Comparison of ENCODE assay signal across 1 cellular context in genomic region chr9:128066713-128067621, GRCh38.
TF ChIP-seq lines count a peak whose summit lies in the region.

A gene with protein sequence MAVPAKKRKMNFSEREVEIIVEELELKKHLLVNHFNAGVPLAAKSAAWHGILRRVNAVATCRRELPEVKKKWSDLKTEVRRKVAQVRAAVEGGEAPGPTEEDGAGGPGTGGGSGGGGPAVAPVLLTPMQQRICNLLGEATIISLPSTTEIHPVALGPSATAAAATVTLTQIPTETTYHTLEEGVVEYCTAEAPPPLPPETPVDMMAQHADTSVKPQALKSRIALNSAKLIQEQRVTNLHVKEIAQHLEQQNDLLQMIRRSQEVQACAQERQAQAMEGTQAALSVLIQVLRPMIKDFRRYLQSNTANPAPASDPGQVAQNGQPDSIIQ (minus strand): TSS chr9:128067320. CDS start chr9:128067101, 219 bp downstream.

TF ChIP-seq in K562, 482 proteins besides CTCF, POLR2A, EP300 and RAD21 (continued from another document and continues in another):
- TF ChIP-seq, protein P1, sequence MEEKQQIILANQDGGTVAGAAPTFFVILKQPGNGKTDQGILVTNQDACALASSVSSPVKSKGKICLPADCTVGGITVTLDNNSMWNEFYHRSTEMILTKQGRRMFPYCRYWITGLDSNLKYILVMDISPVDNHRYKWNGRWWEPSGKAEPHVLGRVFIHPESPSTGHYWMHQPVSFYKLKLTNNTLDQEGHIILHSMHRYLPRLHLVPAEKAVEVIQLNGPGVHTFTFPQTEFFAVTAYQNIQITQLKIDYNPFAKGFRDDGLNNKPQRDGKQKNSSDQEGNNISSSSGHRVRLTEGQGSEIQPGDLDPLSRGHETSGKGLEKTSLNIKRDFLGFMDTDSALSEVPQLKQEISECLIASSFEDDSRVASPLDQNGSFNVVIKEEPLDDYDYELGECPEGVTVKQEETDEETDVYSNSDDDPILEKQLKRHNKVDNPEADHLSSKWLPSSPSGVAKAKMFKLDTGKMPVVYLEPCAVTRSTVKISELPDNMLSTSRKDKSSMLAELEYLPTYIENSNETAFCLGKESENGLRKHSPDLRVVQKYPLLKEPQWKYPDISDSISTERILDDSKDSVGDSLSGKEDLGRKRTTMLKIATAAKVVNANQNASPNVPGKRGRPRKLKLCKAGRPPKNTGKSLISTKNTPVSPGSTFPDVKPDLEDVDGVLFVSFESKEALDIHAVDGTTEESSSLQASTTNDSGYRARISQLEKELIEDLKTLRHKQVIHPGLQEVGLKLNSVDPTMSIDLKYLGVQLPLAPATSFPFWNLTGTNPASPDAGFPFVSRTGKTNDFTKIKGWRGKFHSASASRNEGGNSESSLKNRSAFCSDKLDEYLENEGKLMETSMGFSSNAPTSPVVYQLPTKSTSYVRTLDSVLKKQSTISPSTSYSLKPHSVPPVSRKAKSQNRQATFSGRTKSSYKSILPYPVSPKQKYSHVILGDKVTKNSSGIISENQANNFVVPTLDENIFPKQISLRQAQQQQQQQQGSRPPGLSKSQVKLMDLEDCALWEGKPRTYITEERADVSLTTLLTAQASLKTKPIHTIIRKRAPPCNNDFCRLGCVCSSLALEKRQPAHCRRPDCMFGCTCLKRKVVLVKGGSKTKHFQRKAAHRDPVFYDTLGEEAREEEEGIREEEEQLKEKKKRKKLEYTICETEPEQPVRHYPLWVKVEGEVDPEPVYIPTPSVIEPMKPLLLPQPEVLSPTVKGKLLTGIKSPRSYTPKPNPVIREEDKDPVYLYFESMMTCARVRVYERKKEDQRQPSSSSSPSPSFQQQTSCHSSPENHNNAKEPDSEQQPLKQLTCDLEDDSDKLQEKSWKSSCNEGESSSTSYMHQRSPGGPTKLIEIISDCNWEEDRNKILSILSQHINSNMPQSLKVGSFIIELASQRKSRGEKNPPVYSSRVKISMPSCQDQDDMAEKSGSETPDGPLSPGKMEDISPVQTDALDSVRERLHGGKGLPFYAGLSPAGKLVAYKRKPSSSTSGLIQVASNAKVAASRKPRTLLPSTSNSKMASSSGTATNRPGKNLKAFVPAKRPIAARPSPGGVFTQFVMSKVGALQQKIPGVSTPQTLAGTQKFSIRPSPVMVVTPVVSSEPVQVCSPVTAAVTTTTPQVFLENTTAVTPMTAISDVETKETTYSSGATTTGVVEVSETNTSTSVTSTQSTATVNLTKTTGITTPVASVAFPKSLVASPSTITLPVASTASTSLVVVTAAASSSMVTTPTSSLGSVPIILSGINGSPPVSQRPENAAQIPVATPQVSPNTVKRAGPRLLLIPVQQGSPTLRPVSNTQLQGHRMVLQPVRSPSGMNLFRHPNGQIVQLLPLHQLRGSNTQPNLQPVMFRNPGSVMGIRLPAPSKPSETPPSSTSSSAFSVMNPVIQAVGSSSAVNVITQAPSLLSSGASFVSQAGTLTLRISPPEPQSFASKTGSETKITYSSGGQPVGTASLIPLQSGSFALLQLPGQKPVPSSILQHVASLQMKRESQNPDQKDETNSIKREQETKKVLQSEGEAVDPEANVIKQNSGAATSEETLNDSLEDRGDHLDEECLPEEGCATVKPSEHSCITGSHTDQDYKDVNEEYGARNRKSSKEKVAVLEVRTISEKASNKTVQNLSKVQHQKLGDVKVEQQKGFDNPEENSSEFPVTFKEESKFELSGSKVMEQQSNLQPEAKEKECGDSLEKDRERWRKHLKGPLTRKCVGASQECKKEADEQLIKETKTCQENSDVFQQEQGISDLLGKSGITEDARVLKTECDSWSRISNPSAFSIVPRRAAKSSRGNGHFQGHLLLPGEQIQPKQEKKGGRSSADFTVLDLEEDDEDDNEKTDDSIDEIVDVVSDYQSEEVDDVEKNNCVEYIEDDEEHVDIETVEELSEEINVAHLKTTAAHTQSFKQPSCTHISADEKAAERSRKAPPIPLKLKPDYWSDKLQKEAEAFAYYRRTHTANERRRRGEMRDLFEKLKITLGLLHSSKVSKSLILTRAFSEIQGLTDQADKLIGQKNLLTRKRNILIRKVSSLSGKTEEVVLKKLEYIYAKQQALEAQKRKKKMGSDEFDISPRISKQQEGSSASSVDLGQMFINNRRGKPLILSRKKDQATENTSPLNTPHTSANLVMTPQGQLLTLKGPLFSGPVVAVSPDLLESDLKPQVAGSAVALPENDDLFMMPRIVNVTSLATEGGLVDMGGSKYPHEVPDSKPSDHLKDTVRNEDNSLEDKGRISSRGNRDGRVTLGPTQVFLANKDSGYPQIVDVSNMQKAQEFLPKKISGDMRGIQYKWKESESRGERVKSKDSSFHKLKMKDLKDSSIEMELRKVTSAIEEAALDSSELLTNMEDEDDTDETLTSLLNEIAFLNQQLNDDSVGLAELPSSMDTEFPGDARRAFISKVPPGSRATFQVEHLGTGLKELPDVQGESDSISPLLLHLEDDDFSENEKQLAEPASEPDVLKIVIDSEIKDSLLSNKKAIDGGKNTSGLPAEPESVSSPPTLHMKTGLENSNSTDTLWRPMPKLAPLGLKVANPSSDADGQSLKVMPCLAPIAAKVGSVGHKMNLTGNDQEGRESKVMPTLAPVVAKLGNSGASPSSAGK (IDR thresholded peaks at IDR 0.05), result no peak
- TF ChIP-seq ZNF274 (IDR thresholded peaks at IDR 0.05; ENCODE audit: borderline replicate concordance, low read depth, low read length) (no peak), FOXM1 (IDR thresholded peaks at IDR 0.05; ENCODE audit: low read depth) (peak; percentile 70; the same call in 1 of the 2 replicates), FOXM1 (CRISPR knock-in tag; IDR thresholded peaks at IDR 0.05; ENCODE audit: low read depth) (no peak), HCFC1 (IDR thresholded peaks at IDR 0.05; ENCODE audit: low read depth, low read length) (no peak), BRF1 (IDR thresholded peaks at IDR 0.05; ENCODE audit: borderline replicate concordance, extremely low read depth, insufficient read length) (no peak), CHD1 (IDR thresholded peaks at IDR 0.05; ENCODE audit: low read length) (peak; percentile 45), EGR1 (conservative IDR thresholded peaks at IDR 0.05) (peak; percentile 63), HNRNPH1 (optimal IDR thresholded peaks at IDR 0.05; ENCODE audit: low read depth, low read length) (peak; percentile 89), NCOR1 (IDR thresholded peaks at IDR 0.05) (no peak), CREB3L1 (IDR thresholded peaks at IDR 0.05; ENCODE audit: borderline replicate concordance, low read depth) (peak; percentile 74), NCOA6 (IDR thresholded peaks at IDR 0.05) (no peak), PRDM10 (IDR thresholded peaks at IDR 0.05; ENCODE audit: partially characterized antibody) (peak; percentile 35), SUPT5H (IDR thresholded peaks at IDR 0.05) (no peak; the same call in none of the 2 replicates), HMG20B (CRISPR knock-in tag; IDR thresholded peaks at IDR 0.05) (no peak), CHD4 (IDR thresholded peaks at IDR 0.05; ENCODE audit: insufficient read depth, insufficient replicate concordance, low read depth, low read length, poor library complexity, severe bottlenecking) (no peak), ZNF165 (CRISPR knock-in tag; IDR thresholded peaks at IDR 0.05; ENCODE audit: borderline replicate concordance) (no peak), ELF1 (tag; IDR thresholded peaks at IDR 0.05) (0 out of 2 replicates have a peak, but pooled peaks have one; percentile 46), TCF7 (IDR thresholded peaks at IDR 0.05; ENCODE audit: borderline replicate concordance) (no peak), NFYB (IDR thresholded peaks at IDR 0.05; ENCODE audit: extremely low read depth, insufficient read length) (peak; percentile 80)
- TF ChIP-seq, protein P2, sequence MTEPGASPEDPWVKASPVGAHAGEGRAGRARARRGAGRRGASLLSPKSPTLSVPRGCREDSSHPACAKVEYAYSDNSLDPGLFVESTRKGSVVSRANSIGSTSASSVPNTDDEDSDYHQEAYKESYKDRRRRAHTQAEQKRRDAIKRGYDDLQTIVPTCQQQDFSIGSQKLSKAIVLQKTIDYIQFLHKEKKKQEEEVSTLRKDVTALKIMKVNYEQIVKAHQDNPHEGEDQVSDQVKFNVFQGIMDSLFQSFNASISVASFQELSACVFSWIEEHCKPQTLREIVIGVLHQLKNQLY (CRISPR knock-in tag; conservative IDR thresholded peaks at IDR 0.05), result 0 out of 4 replicates have a peak, but pooled peaks of 1 of the 2 experiments have one; percentile 32
- TF ChIP-seq, protein P3, sequence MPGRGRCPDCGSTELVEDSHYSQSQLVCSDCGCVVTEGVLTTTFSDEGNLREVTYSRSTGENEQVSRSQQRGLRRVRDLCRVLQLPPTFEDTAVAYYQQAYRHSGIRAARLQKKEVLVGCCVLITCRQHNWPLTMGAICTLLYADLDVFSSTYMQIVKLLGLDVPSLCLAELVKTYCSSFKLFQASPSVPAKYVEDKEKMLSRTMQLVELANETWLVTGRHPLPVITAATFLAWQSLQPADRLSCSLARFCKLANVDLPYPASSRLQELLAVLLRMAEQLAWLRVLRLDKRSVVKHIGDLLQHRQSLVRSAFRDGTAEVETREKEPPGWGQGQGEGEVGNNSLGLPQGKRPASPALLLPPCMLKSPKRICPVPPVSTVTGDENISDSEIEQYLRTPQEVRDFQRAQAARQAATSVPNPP (IDR thresholded peaks at IDR 0.05; ENCODE audit: borderline replicate concordance, insufficient read depth, insufficient read length), result no peak
- TF ChIP-seq, protein P4, sequence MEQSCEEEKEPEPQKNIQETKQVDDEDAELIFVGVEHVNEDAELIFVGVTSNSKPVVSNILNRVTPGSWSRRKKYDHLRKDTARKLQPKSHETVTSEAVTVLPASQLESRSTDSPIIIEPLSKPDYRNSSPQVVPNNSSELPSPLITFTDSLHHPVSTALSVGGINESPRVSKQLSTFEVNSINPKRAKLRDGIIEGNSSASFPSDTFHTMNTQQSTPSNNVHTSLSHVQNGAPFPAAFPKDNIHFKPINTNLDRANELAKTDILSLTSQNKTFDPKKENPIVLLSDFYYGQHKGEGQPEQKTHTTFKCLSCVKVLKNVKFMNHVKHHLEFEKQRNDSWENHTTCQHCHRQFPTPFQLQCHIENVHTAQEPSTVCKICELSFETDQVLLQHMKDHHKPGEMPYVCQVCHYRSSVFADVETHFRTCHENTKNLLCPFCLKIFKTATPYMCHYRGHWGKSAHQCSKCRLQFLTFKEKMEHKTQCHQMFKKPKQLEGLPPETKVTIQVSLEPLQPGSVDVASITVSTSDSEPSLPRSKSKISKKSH (CRISPR knock-in tag; IDR thresholded peaks at IDR 0.05), result no peak
